1 cellular context compared by ENCODE assay signal in the genomic region with DNA sequence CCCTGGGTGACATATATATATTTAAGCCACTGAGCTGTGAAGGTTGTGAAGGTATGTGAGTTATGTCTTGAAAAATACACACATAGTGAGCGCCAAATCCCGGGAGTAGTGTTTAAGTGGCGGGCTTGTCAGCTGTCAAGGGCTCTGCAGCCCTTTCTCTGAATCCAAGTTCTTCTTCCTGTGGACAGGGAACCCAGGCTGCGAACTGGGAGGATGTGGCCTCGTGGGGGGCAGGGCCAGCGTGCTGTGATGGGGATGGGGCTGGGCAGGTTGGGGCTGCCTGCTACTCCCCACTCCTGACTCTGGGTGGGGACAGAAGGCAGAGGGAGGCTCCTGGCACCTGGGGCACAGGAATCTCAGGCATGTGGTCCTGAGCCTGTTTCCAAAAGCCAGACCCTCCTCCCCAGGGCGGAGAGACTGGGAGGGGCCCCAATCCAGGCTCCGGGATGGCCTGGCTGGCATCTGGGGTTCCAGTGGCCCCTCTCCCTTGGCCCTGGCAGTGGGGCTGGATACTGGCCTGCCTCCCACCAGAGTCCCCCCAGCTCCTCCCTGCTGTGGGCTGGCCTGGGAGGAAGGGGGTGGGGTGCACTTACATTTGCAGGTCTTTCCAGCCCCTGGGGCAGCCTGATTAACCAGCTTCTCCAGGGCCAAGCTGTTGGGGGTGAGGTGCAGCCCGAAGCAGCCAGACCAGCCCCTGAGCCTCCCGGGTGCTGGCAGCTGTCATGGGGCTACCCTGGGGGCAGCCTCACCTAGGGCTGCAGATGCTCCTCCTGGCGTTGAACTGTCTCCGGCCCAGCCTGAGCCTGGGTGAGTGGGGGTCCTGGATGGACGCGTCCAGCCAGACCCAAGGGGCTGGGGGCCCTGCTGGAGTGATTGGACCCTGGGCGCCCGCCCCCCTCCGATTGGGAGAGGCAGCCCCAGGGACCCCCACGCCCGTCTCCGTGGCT.
TF ChIP-seq lines count a peak whose summit lies in the region.

A gene (plus strand): TSS at position 622 of the 947 bp plus-strand sequence. CDS start 101 bp downstream, at position 723.

TF ChIP-seq in GM23338, 12 proteins besides CTCF, POLR2A, EP300 and RAD21:
- TF ChIP-seq ZNF114 (CRISPR knock-in tag; IDR thresholded peaks at IDR 0.05) = no peak
- no peak for TF ChIP-seq NANOG (IDR thresholded peaks at IDR 0.05; ENCODE audit: borderline replicate concordance)
- no peak for TF ChIP-seq STAT1 (IDR thresholded peaks at IDR 0.05; ENCODE audit: unreplicated experiment)
- no peak for TF ChIP-seq EZH2 (IDR thresholded peaks at IDR 0.05; ENCODE audit: low read depth, unreplicated experiment)
- TF ChIP-seq, protein P1, sequence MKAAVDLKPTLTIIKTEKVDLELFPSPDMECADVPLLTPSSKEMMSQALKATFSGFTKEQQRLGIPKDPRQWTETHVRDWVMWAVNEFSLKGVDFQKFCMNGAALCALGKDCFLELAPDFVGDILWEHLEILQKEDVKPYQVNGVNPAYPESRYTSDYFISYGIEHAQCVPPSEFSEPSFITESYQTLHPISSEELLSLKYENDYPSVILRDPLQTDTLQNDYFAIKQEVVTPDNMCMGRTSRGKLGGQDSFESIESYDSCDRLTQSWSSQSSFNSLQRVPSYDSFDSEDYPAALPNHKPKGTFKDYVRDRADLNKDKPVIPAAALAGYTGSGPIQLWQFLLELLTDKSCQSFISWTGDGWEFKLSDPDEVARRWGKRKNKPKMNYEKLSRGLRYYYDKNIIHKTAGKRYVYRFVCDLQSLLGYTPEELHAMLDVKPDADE (IDR thresholded peaks at IDR 0.05) = no peak
- TF ChIP-seq ZNF331 (CRISPR knock-in tag; IDR thresholded peaks at IDR 0.05; ENCODE audit: low read depth) = no peak
- no peak for TF ChIP-seq JUNB (IDR thresholded peaks at IDR 0.05; ENCODE audit: unreplicated experiment)
- TF ChIP-seq, protein P2, sequence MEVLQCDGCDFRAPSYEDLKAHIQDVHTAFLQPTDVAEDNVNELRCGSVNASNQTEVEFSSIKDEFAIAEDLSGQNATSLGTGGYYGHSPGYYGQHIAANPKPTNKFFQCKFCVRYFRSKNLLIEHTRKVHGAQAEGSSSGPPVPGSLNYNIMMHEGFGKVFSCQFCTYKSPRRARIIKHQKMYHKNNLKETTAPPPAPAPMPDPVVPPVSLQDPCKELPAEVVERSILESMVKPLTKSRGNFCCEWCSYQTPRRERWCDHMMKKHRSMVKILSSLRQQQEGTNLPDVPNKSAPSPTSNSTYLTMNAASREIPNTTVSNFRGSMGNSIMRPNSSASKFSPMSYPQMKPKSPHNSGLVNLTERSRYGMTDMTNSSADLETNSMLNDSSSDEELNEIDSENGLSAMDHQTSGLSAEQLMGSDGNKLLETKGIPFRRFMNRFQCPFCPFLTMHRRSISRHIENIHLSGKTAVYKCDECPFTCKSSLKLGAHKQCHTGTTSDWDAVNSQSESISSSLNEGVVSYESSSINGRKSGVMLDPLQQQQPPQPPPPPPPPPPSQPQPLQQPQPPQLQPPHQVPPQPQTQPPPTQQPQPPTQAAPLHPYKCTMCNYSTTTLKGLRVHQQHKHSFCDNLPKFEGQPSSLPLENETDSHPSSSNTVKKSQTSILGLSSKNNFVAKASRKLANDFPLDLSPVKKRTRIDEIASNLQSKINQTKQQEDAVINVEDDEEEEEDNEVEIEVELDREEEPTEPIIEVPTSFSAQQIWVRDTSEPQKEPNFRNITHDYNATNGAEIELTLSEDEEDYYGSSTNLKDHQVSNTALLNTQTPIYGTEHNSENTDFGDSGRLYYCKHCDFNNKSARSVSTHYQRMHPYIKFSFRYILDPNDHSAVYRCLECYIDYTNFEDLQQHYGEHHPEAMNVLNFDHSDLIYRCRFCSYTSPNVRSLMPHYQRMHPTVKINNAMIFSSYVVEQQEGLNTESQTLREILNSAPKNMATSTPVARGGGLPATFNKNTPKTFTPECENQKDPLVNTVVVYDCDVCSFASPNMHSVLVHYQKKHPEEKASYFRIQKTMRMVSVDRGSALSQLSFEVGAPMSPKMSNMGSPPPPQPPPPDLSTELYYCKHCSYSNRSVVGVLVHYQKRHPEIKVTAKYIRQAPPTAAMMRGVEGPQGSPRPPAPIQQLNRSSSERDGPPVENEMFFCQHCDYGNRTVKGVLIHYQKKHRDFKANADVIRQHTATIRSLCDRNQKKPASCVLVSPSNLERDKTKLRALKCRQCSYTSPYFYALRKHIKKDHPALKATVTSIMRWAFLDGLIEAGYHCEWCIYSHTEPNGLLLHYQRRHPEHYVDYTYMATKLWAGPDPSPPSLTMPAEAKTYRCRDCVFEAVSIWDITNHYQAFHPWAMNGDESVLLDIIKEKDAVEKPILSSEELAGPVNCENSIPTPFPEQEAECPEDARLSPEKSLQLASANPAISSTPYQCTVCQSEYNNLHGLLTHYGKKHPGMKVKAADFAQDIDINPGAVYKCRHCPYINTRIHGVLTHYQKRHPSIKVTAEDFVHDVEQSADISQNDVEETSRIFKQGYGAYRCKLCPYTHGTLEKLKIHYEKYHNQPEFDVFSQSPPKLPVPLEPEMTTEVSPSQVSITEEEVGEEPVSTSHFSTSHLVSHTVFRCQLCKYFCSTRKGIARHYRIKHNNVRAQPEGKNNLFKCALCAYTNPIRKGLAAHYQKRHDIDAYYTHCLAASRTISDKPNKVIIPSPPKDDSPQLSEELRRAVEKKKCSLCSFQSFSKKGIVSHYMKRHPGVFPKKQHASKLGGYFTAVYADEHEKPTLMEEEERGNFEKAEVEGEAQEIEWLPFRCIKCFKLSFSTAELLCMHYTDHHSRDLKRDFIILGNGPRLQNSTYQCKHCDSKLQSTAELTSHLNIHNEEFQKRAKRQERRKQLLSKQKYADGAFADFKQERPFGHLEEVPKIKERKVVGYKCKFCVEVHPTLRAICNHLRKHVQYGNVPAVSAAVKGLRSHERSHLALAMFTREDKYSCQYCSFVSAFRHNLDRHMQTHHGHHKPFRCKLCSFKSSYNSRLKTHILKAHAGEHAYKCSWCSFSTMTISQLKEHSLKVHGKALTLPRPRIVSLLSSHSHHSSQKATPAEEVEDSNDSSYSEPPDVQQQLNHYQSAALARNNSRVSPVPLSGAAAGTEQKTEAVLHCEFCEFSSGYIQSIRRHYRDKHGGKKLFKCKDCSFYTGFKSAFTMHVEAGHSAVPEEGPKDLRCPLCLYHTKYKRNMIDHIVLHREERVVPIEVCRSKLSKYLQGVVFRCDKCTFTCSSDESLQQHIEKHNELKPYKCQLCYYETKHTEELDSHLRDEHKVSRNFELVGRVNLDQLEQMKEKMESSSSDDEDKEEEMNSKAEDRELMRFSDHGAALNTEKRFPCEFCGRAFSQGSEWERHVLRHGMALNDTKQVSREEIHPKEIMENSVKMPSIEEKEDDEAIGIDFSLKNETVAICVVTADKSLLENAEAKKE (CRISPR knock-in tag; IDR thresholded peaks at IDR 0.05) = no peak
TF ChIP-seq in GM23338: peak in this region for 0.
